16 cellular contexts compared by ENCODE assay signal in genomic region chr18:50190926-50191325, GRCh38. TPM values are rescaled to one million over a fixed set of nuclear protein-coding genes. Genes with fewer than 3 reads are reported as not detected.
DNase-seq lines count a peak whose midpoint lies in the region; ATAC-seq and TF ChIP-seq lines count a peak whose summit lies in the region.
"Had no signal": no experiment of that assay in that cellular context is flagged by ENCODE, and none has a peak within 500 bp of the region (broad histone marks: within the 10 kb centered on the region; RNA-seq: fewer than 3 reads in every experiment).

No MANE protein-coding gene starts in this region.

- intact Hi-C loops in mammary epithelial cell (cut with micrococcal nuclease) = loop anchor here (2.0 to 10.0 kb wide), 3 partner anchors 28 to 296 kb away; no protein-coding TSS in a partner anchor
- intact Hi-C loops in activated CD8-positive, alpha-beta T cell treated with anti-CD3 and anti-CD28 coated beads for 36 hours (cut with micrococcal nuclease) = no loop called here

- H3K27ac Mint-ChIP-seq in type B pancreatic cell = no peak overlapping the region
- no peak overlapping the region for H3K27ac Mint-ChIP-seq in activated CD8-positive, alpha-beta T cell treated with anti-CD3 and anti-CD28 coated beads for 36 hours
- H3K27ac Mint-ChIP-seq: CD8-positive, alpha-beta T cell had no signal

- H4K20me1 ChIP-seq in mammary epithelial cell (ENCODE audit: insufficient read depth, low read length) = no peaks in the 10 kb centered on the region

- peaks cover 61% of the 10 kb centered on the region for H3K27me3 Mint-ChIP-seq in type B pancreatic cell
- peaks cover 52% of the 10 kb centered on the region for H3K27me3 Mint-ChIP-seq in activated CD8-positive, alpha-beta T cell treated with anti-CD3 and anti-CD28 coated beads for 36 hours

- WGBS in mammary epithelial cell (ENCODE audit: low coverage, missing lambda C conversion rate) = 10% methylated on average over 1 of the region's 1 CpG

- BruUV-seq in mammary epithelial cell (replicated peaks; lab: Mats Ljungman, UMichigan) = no TSS peak

- H3K79me2 ChIP-seq in mammary epithelial cell (ENCODE audit: insufficient read depth, low read length) = peaks cover 39% of the 10 kb centered on the region

- POLR2A ChIA-PET in activated CD8-positive, alpha-beta T cell treated with anti-CD3 and anti-CD28 coated beads for 36 hours (lab: Charles Lee) = no interaction called here

- H3K36me3 Mint-ChIP-seq in type B pancreatic cell = no peaks in the 10 kb centered on the region
- no peaks in the 10 kb centered on the region for H3K36me3 Mint-ChIP-seq in activated CD8-positive, alpha-beta T cell treated with anti-CD3 and anti-CD28 coated beads for 36 hours (ENCODE audit: low read depth)
- H3K36me3 Mint-ChIP-seq: CD8-positive, alpha-beta T cell had no signal

- no peaks in the 10 kb centered on the region for H3K36me3 ChIP-seq in mammary epithelial cell (ENCODE audit: insufficient read depth, low read length)
- H3K36me3 ChIP-seq: BLaER1 treated with 17β-estradiol and CSF1 and Interleukin-3, amounts not matched to agents 10 nM and 100 nM; SJCRH30 had no signal

- peaks cover 36% of the 10 kb centered on the region for H3K4me1 ChIP-seq in mammary epithelial cell (ENCODE audit: insufficient read depth, low read length)
- H3K4me1 ChIP-seq: SJCRH30 had no signal

- peaks cover 2% of the 10 kb centered on the region for H3K27me3 ChIP-seq in mammary epithelial cell (ENCODE audit: insufficient read depth, low read length)
- H3K27me3 ChIP-seq: SJCRH30 had no signal

- dilution Hi-C loops in mammary epithelial cell (cut with HindIII; ENCODE audit: low sequenced_read_pairs) = loop anchor here (10.0 kb wide), 1 partner anchor 136 kb away; no protein-coding TSS in a partner anchor

- peak overlapping the region; percentile 11 for H3K4me3 Mint-ChIP-seq in type B pancreatic cell
- no peak overlapping the region for H3K4me3 Mint-ChIP-seq in activated CD8-positive, alpha-beta T cell treated with anti-CD3 and anti-CD28 coated beads for 36 hours
- H3K4me3 Mint-ChIP-seq: CD8-positive, alpha-beta T cell had no signal

- peak overlapping the region; percentile 16 for H3K9ac ChIP-seq in mammary epithelial cell (ENCODE audit: insufficient read depth, low read length)
- H3K9ac ChIP-seq: BLaER1 treated with 17β-estradiol and CSF1 and Interleukin-3, amounts not matched to agents 10 nM and 100 nM had no signal

- no peaks in the 10 kb centered on the region for H3K9me3 Mint-ChIP-seq in type B pancreatic cell
- H3K9me3 Mint-ChIP-seq in activated CD8-positive, alpha-beta T cell treated with anti-CD3 and anti-CD28 coated beads for 36 hours = no peaks in the 10 kb centered on the region
- H3K9me3 Mint-ChIP-seq: CD8-positive, alpha-beta T cell had no signal

- CTCF ChIA-PET in mammary epithelial cell (lab: Charles Lee; ENCODE audit: low non-redundant PET) = no interaction called here
- CTCF ChIA-PET in activated CD8-positive, alpha-beta T cell treated with anti-CD3 and anti-CD28 coated beads for 36 hours (lab: Charles Lee) = no interaction called here

- H3K4me3 ChIP-seq in mammary epithelial cell (replicated peaks in 1 of 3; ENCODE audit: insufficient read depth in 1 of 3, low read depth in 2 of 3, low read length in 3 of 3) (no peak overlapping the region), foreskin fibroblast (ENCODE audit: low read depth in 1 of 2, low read length in 2 of 2) (no peak overlapping the region)
- H3K4me3 ChIP-seq: BLaER1 treated with 17β-estradiol and CSF1 and Interleukin-3, amounts not matched to agents 10 nM and 100 nM; K562; SJCRH30 had no signal

- peak overlapping the region; percentile 46 for H3K27ac ChIP-seq in mammary epithelial cell (ENCODE audit: insufficient read depth, low read depth, low read length)
- H3K27ac ChIP-seq: BLaER1 treated with 17β-estradiol and CSF1 and Interleukin-3, amounts not matched to agents 10 nM and 100 nM; SJCRH30 had no signal

- no peak for ATAC-seq in activated CD8-positive, alpha-beta T cell treated with anti-CD3 and anti-CD28 coated beads for 36 hours
- ATAC-seq: CD8-positive, alpha-beta T cell; K562 had no signal

- H3K4me1 Mint-ChIP-seq in type B pancreatic cell (ENCODE audit: unreplicated experiment) = peaks cover 4% of the 10 kb centered on the region
- H3K4me1 Mint-ChIP-seq in activated CD8-positive, alpha-beta T cell treated with anti-CD3 and anti-CD28 coated beads for 36 hours (ENCODE audit: low read depth) = peaks cover 14% of the 10 kb centered on the region

- H2AFZ ChIP-seq in mammary epithelial cell (ENCODE audit: low read depth, low read length) = no peak overlapping the region

- no peak for TF ChIP-seq CTCF in mammary epithelial cell (conservative IDR thresholded peaks at IDR 0.05 in 1 of 2, IDR thresholded peaks at IDR 0.05 in 1 of 2; ENCODE audit: extremely low read depth in 1 of 2, insufficient read depth in 1 of 2, low read depth in 1 of 2, low read length in 2 of 2)
- no peak for TF ChIP-seq CTCF in foreskin fibroblast (IDR thresholded peaks at IDR 0.05; ENCODE audit: low read depth, low read length)
- no peak for TF ChIP-seq CTCF in type B pancreatic cell (conservative IDR thresholded peaks at IDR 0.05)
- no peak for TF ChIP-seq CTCF in activated CD8-positive, alpha-beta T cell treated with anti-CD3 and anti-CD28 coated beads for 36 hours (IDR thresholded peaks at IDR 0.05)

- peak; percentile 54 for DNase-seq in NCI-H69 (lab: John Stamatoyannopoulos, UW)
- DNase-seq in mammary epithelial cell = peak; percentile 86
- peak; percentile 3 to 17 for DNase-seq in foreskin fibroblast
- no peak for DNase-seq in type B pancreatic cell (ENCODE audit: extremely low spot score, unreplicated experiment)
- no peak for DNase-seq in Kasumi-1 (lab: John Stamatoyannopoulos, UW)
- no peak for DNase-seq in activated CD8-positive, alpha-beta T cell treated with anti-CD3 and anti-CD28 coated beads for 36 hours
- DNase-seq in glomerular visceral epithelial cell (ENCODE audit: extremely low spot score) = no peak
- DNase-seq: CD8-positive, alpha-beta T cell; MV-4-11; NCI-H1417; NCI-H187; NCI-H2227 treated with DMSO at 0.1 percent for 48 hours; NCI-H524; SJCRH30 had no signal

- in situ Hi-C loops in mammary epithelial cell (cut with MboI; ENCODE audit: low sequenced_read_pairs in 2 of 2) = loop anchor here (10.0 kb wide), 1 partner anchor 86 kb away; no protein-coding TSS in a partner anchor

- no peaks in the 10 kb centered on the region for H3K9me3 ChIP-seq in mammary epithelial cell (replicated peaks; ENCODE audit: insufficient read depth, low read length)
- H3K9me3 ChIP-seq: SJCRH30 had no signal

- H3K4me2 ChIP-seq in mammary epithelial cell (ENCODE audit: insufficient read depth, low read depth, low read length) = peak overlapping the region; percentile 37
- H3K4me2 ChIP-seq: BLaER1 treated with 17β-estradiol and CSF1 and Interleukin-3, amounts not matched to agents 10 nM and 100 nM had no signal

RNA-seq across cellular contexts. Expression of gene MYO5B, which starts 4.0 kb away (rescaled TPM):
- 10 to 100 TPM; 29.8 to 31.7 TPM for total RNA-seq in mammary epithelial cell
- polyA plus RNA-seq in mammary epithelial cell = 13.1 TPM
- polyA minus RNA-seq in mammary epithelial cell = 43.7 TPM
- 51.7 and 130 TPM in 2 replicates for total RNA-seq in type B pancreatic cell (ENCODE audit: low replicate concordance)
- total RNA-seq in activated CD8-positive, alpha-beta T cell treated with anti-CD3 and anti-CD28 coated beads for 36 hours = under 1 TPM in 1 of 2 experiments, not detected in 1; 0.09 TPM
- total RNA-seq: CD8-positive, alpha-beta T cell had no signal

Comparison
In these comparisons a context has a peak if more than half of its experiments do, and no peak if none do; other contexts are left out.
1. DNase-seq: peak in NCI-H69 (single experiment), mammary epithelial cell (single experiment) and foreskin fibroblast (2 of 2); none in type B pancreatic cell (single experiment), Kasumi-1 (0 of 2), activated CD8-positive, alpha-beta T cell treated with anti-CD3 and anti-CD28 coated beads for 36 hours (single experiment) and glomerular visceral epithelial cell (single experiment).
2. RNA of gene MYO5B, which starts 4.0 kb away (total RNA-seq): 51.7 to 130 TPM in type B pancreatic cell and 29.8 to 31.7 TPM in mammary epithelial cell; 0.09 TPM in activated CD8-positive, alpha-beta T cell treated with anti-CD3 and anti-CD28 coated beads for 36 hours; every median in the first group is over 10 times any median in the second.